33 cellular contexts compared by ENCODE assay signal in the genomic region with DNA sequence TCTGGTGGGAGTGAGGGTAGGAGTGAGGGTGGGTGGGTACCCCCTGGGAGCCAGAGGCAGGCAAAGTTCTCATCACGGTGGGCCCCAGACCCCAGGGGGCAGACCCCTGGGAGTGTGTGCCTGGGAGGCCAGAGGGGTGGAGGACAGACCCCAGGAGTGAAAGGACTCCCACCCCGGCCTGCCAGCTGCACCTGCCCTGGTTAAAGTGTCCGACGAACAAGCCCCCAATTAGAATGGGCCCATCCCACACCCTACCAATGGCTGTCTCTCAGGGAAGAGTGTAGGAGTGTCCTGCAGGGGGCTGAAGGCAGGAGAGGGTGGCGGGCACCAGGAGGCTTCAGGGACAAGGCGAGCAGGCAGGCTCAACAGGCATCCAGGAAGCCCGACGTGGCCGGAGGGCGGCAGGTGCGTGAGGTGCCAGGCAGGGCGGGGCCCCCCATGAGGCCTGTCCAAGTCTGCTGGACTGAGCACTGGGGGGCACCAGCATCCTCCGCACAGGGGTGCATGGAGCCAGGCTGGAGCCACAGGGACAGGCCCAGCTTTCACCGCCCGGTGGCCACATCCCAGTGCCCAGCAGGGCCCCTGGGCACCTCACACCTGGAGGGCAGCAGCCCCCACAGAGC. TPM values are rescaled to one million over a fixed set of nuclear protein-coding genes. Genes with fewer than 3 reads are reported as not detected.
DNase-seq lines count a peak whose midpoint lies in the region; ATAC-seq and TF ChIP-seq lines count a peak whose summit lies in the region.
"Had no signal": no experiment of that assay in that cellular context is flagged by ENCODE, and none has a peak within 500 bp of the region (broad histone marks: within the 10 kb centered on the region; RNA-seq: fewer than 3 reads in every experiment).

No MANE protein-coding gene starts in this region.

- intact Hi-C loops in Panc1 (cut with micrococcal nuclease; ENCODE audit: unreplicated experiment) (no loop called here), right lobe of liver (cut with DNase I) (no loop called here)

- no peaks in the 10 kb centered on the region for H3K79me1 ChIP-seq in mesenchymal stem cell (replicated peaks; ENCODE audit: low read length, poor library complexity, severe bottlenecking)

- no peak overlapping the region for H2AFZ ChIP-seq in mesenchymal stem cell (ENCODE audit: low read depth, low read length)

- no peak overlapping the region for H3K4me3 ChIP-seq in Panc1 (ENCODE audit: low read depth in 2 of 2, low read length in 2 of 2)
- H3K4me3 ChIP-seq in right lobe of liver, result no peak overlapping the region
- H3K4me3 ChIP-seq in mesenchymal stem cell (ENCODE audit: insufficient read depth in 1 of 2, low read depth in 1 of 2, low read length in 2 of 2), result no peak overlapping the region
- no peak overlapping the region for H3K4me3 ChIP-seq in HAP-1
- H3K4me3 ChIP-seq: BLaER1 treated with 17β-estradiol and CSF1 and Interleukin-3, amounts not matched to agents 10 nM and 100 nM; body of pancreas; dorsolateral prefrontal cortex; mucosa of descending colon; ovary; SK-N-MC; suprapubic skin; uterus had no signal

- no peaks in the 10 kb centered on the region for H3K36me3 ChIP-seq in Panc1 (ENCODE audit: control insufficient read depth, insufficient read depth, low read length)
- H3K36me3 ChIP-seq in right lobe of liver, result no peaks in the 10 kb centered on the region
- no peaks in the 10 kb centered on the region for H3K36me3 ChIP-seq in mesenchymal stem cell (ENCODE audit: control insufficient read depth in 1 of 2, insufficient read depth in 2 of 2, low read depth in 1 of 2, low read length in 2 of 2)
- no peaks in the 10 kb centered on the region for H3K36me3 ChIP-seq in HAP-1 (replicated peaks)
- H3K36me3 ChIP-seq: BLaER1 treated with 17β-estradiol and CSF1 and Interleukin-3, amounts not matched to agents 10 nM and 100 nM; ovary; suprapubic skin; uterus had no signal

- H3K18ac ChIP-seq in mesenchymal stem cell (ENCODE audit: low read depth in 1 of 2, low read length in 2 of 2), result no peak overlapping the region

- POLR2A ChIA-PET in Panc1 (lab: Charles Lee), result no interaction called here

- DNase-seq in D341Med (ENCODE audit: low spot score), result peak; percentile 28
- DNase-seq in Panc1 (ENCODE audit: low read depth, low spot score), result no peak
- DNase-seq in right lobe of liver, result peak; percentile 16 to 52 (median 35)
- DNase-seq in mesenchymal stem cell, result no peak
- DNase-seq in HAP-1 (ENCODE audit: low spot score in 2 of 2), result no peak
- DNase-seq in AG08395 (ENCODE audit: low spot score), result no peak
- DNase-seq: activated CD4-positive, alpha-beta T cell treated with anti-CD3 and anti-CD28 coated beads for 1 hour; activated CD8-positive, alpha-beta T cell treated with anti-CD3 and anti-CD28 coated beads, Interleukin-2, amount 10 ng/mL, durations not matched to agents 7 days and 5 days; activated naive CD8-positive, alpha-beta T cell treated with anti-CD3 and anti-CD28 coated beads, Interleukin-2, amount 50 U/mL, for 24 hours; activated T-cell treated with anti-CD3 and anti-CD28 coated beads, Interleukin-2, amount 50 U/mL, for 1 hour; body of pancreas; Calu3; cerebellar nuclear complex; NCI-H1048; NCI-H2029; NCI-H345; NCI-H774; ovary; RPMI8226; stimulated activated CD4-positive, alpha-beta T cell treated with anti-CD3 and anti-CD28 coated beads, Interleukin-12 subunit alpha, Interleukin-12 subunit beta, amount 100 ng/mL, for 4 hours; stimulated activated CD4-positive, alpha-beta T cell treated with anti-CD3 and anti-CD28 coated beads, Interleukin-4, amount 100 ng/mL, for 1 hour; uterus had no signal

- H3K4ac ChIP-seq in mesenchymal stem cell (ENCODE audit: low read depth in 1 of 2, low read length in 2 of 2), result no peak overlapping the region

- H3K27ac ChIP-seq in C4-2B, result 0 out of 2 replicates have a peak overlapping the region, but pooled peaks have one; percentile 11
- no peak overlapping the region for H3K27ac ChIP-seq in Panc1 (ENCODE audit: low read length)
- no peak overlapping the region for H3K27ac ChIP-seq in right lobe of liver
- H3K27ac ChIP-seq in mesenchymal stem cell (ENCODE audit: low read length, poor library complexity, severe bottlenecking), result no peak overlapping the region
- H3K27ac ChIP-seq: BLaER1 treated with 17β-estradiol and CSF1 and Interleukin-3, amounts not matched to agents 10 nM and 100 nM; body of pancreas; dorsolateral prefrontal cortex; ovary; SK-N-MC; suprapubic skin; uterus had no signal

- in situ Hi-C loops in Panc1 (cut with HindIII; ENCODE audit: low pct_unique_long_range_greater_than_20kb, low sequenced_read_pairs) (no loop called here), HAP-1 (cut with MboI; ENCODE audit: low sequenced_read_pairs) (no loop called here)

- H3K4me1 ChIP-seq in Panc1 (ENCODE audit: control insufficient read depth, insufficient read depth, low read length) (no peaks in the 10 kb centered on the region), right lobe of liver (no peaks in the 10 kb centered on the region), mesenchymal stem cell (ENCODE audit: control insufficient read depth, insufficient read depth, low read depth, low read length) (peaks cover 3% of the 10 kb centered on the region), HAP-1 (no peaks in the 10 kb centered on the region)
- H3K4me1 ChIP-seq: body of pancreas, suprapubic skin, uterus had no signal

- no peak overlapping the region for H3K14ac ChIP-seq in mesenchymal stem cell (ENCODE audit: low read length in 2 of 2)

- CTCF ChIA-PET in Panc1 (lab: Charles Lee), result no interaction called here

- no peak overlapping the region for H2BK15ac ChIP-seq in mesenchymal stem cell (ENCODE audit: low read depth, poor library complexity, severe bottlenecking)

- H2AK5ac ChIP-seq in mesenchymal stem cell (ENCODE audit: low read length, severe bottlenecking), result no peak overlapping the region

- 47% methylated on average over 4 of the region's 15 CpGs for whole genome bisulfite sequencing in right lobe of liver (ENCODE audit: insufficient coverage, low coverage, low lambda C conversion rate, missing lambda C conversion rate)
- 87% methylated on average over 13 of the region's 15 CpGs for WGBS in mesenchymal stem cell

- H4K91ac ChIP-seq in mesenchymal stem cell (ENCODE audit: low read length), result no peak overlapping the region

- H2BK12ac ChIP-seq in mesenchymal stem cell (ENCODE audit: low read length in 2 of 2), result no peak overlapping the region

- no peaks in the 10 kb centered on the region for H3K27me3 ChIP-seq in Panc1 (ENCODE audit: control insufficient read depth, insufficient read depth, low read length)
- no peaks in the 10 kb centered on the region for H3K27me3 ChIP-seq in right lobe of liver
- H3K27me3 ChIP-seq in mesenchymal stem cell (ENCODE audit: control insufficient read depth in 1 of 2, insufficient read depth in 1 of 2, low read length in 2 of 2), result peaks cover 6 to 17% of the 10 kb centered on the region in 2 experiments
- H3K27me3 ChIP-seq in HAP-1 (ENCODE audit: low read depth), result no peaks in the 10 kb centered on the region
- H3K27me3 ChIP-seq: BLaER1 treated with 17β-estradiol and CSF1 and Interleukin-3, amounts not matched to agents 10 nM and 100 nM; body of pancreas; dorsolateral prefrontal cortex; ovary; uterus had no signal

- TF ChIP-seq CTCF in C4-2B (conservative IDR thresholded peaks at IDR 0.05) (no peak), Panc1 (IDR thresholded peaks at IDR 0.05) (no peak), right lobe of liver (IDR thresholded peaks at IDR 0.05) (no peak)

- H3K23ac ChIP-seq in mesenchymal stem cell (ENCODE audit: low read length in 2 of 2), result no peak overlapping the region

- TF ChIP-seq POLR2A in right lobe of liver (IDR thresholded peaks at IDR 0.05), result no peak

- H3K9ac ChIP-seq in mesenchymal stem cell (ENCODE audit: low read length), result no peak overlapping the region
- H3K9ac ChIP-seq: BLaER1 treated with 17β-estradiol and CSF1 and Interleukin-3, amounts not matched to agents 10 nM and 100 nM had no signal

- no TSS peak for BruUV-seq in Panc1 (replicated peaks; lab: Mats Ljungman, UMichigan)

- ATAC-seq in Panc1 (peak; percentile 54; the same call in 1 of the 2 replicates), right lobe of liver (peak in 1 of 4 donors; percentile 13), HG02870 (IDR thresholded peaks at IDR 0.05; ENCODE audit: unreplicated experiment) (no peak)
- ATAC-seq: activated CD8-positive, alpha-beta T cell treated with anti-CD3 and anti-CD28 coated beads, Interleukin-2, amount 10 ng/mL, durations not matched to agents 7 days and 5 days; activated naive CD8-positive, alpha-beta T cell treated with anti-CD3 and anti-CD28 coated beads, Interleukin-2, amount 50 U/mL, for 24 hours; body of pancreas; mucosa of descending colon had no signal

- no peak overlapping the region for H2BK120ac ChIP-seq in mesenchymal stem cell (ENCODE audit: low read depth, low read length)

- H2BK5ac ChIP-seq in mesenchymal stem cell (ENCODE audit: low read depth, low read length, poor library complexity, severe bottlenecking), result no peak overlapping the region

- no peaks in the 10 kb centered on the region for H3K9me3 ChIP-seq in Panc1 (ENCODE audit: control insufficient read depth, insufficient read depth, low read depth, low read length)
- no peaks in the 10 kb centered on the region for H3K9me3 ChIP-seq in right lobe of liver
- peaks cover 11% of the 10 kb centered on the region for H3K9me3 ChIP-seq in mesenchymal stem cell (ENCODE audit: control insufficient read depth, low read length)
- H3K9me3 ChIP-seq in HAP-1, result no peaks in the 10 kb centered on the region
- H3K9me3 ChIP-seq: body of pancreas, mucosa of descending colon, ovary, suprapubic skin, uterus had no signal

- no peak overlapping the region for H3K4me2 ChIP-seq in mesenchymal stem cell (ENCODE audit: low read length, poor library complexity, severe bottlenecking)
- H3K4me2 ChIP-seq: BLaER1 treated with 17β-estradiol and CSF1 and Interleukin-3, amounts not matched to agents 10 nM and 100 nM had no signal

- no peak overlapping the region for H4K8ac ChIP-seq in mesenchymal stem cell (ENCODE audit: low read length)

RNA-seq across cellular contexts. Expression of gene PDE6B, which starts 8.7 kb away (rescaled TPM):
- total RNA-seq in Panc1 (2021; ENCODE audit: unreplicated experiment) (6.5 TPM), right lobe of liver (1 to 10 TPM in 1 of 6 experiments, under 1 TPM in 4, not detected in 1; 0.24 to 1.9 (median 0.76) TPM)
- 16.7 TPM for polyA plus RNA-seq in Panc1 (2012; ENCODE audit: insufficient read length)
- 1.3 TPM for polyA plus RNA-seq in mesenchymal stem cell (2013, experiment 1 of 2)
- polyA plus RNA-seq in mesenchymal stem cell (2013, experiment 2 of 2), result 0.97 TPM
- total RNA-seq: Calu3 had no signal

RNA-seq across cellular contexts. Expression of gene ATP5ME, which starts 40.0 kb away (rescaled TPM):
- total RNA-seq in Panc1 (2021; ENCODE audit: unreplicated experiment) (257 TPM), right lobe of liver (100 to 1,000 TPM in 4 of 6 experiments, 10 to 100 TPM in 2; 78.2 to 225 (median 162) TPM)
- 535 TPM for polyA plus RNA-seq in Panc1 (2012; ENCODE audit: insufficient read length)
- polyA plus RNA-seq in mesenchymal stem cell (2013, experiment 1 of 2), result 1,109 TPM
- 1,079 TPM for polyA plus RNA-seq in mesenchymal stem cell (2013, experiment 2 of 2)

RNA-seq across cellular contexts. Expression of gene MYL5, which starts 40.3 kb away (rescaled TPM):
- total RNA-seq in Panc1 (2021; ENCODE audit: unreplicated experiment) (12.0 TPM), right lobe of liver (1 to 10 TPM; 6.9 to 9.2 (median 8.4) TPM)
- polyA plus RNA-seq in Panc1 (2012; ENCODE audit: insufficient read length), result 14.5 TPM
- 15.0 TPM for polyA plus RNA-seq in mesenchymal stem cell (2013, experiment 1 of 2)
- polyA plus RNA-seq in mesenchymal stem cell (2013, experiment 2 of 2), result 13.1 TPM

RNA-seq across cellular contexts. Expression of gene SLC49A3, which starts 54.9 kb away (rescaled TPM):
- total RNA-seq in Panc1 (2021; ENCODE audit: unreplicated experiment) (0.62 TPM), right lobe of liver (1 to 10 TPM; 2.9 to 9.0 (median 5.2) TPM)
- polyA plus RNA-seq in Panc1 (2012; ENCODE audit: insufficient read length), result 0.59 TPM
- 1.4 TPM for polyA plus RNA-seq in mesenchymal stem cell (2013, experiment 1 of 2)
- polyA plus RNA-seq in mesenchymal stem cell (2013, experiment 2 of 2), result 1.3 TPM
- total RNA-seq: Daoy had no signal
- polyA plus RNA-seq: AG04450 had no signal

RNA-seq across cellular contexts. Expression of gene TMEM271, which starts 58.0 kb away (rescaled TPM):
- not detected for total RNA-seq in Panc1 (2021; ENCODE audit: unreplicated experiment)
- polyA plus RNA-seq in Panc1 (2012; ENCODE audit: insufficient read length), result 0.08 TPM
- total RNA-seq in right lobe of liver, result not detected
- not detected for polyA plus RNA-seq in mesenchymal stem cell (2013, experiment 1 of 2)
- not detected for polyA plus RNA-seq in mesenchymal stem cell (2013, experiment 2 of 2)
- total RNA-seq: activated CD8-positive, alpha-beta T cell treated with anti-CD3 and anti-CD28 coated beads, Interleukin-2, amount 10 ng/mL, durations not matched to agents 7 days and 5 days; body of pancreas; Calu3; Daoy; ovary; T-helper 1 cell treated with Interleukin-12 subunit alpha and Interleukin-12 subunit beta and Interleukin-4 antibody, amounts not matched to agents 30 ng/mL and 1 ng/mL, for 36 hours; uterus had no signal
- polyA plus RNA-seq: AG04450, IgD-negative memory B cell, ovary had no signal

Comparison
In these comparisons a context has a peak if more than half of its experiments do, and no peak if none do; other contexts are left out.
1. DNase-seq: peak in D341Med (single experiment) and right lobe of liver (3 of 3); none in Panc1 (single experiment), mesenchymal stem cell (single experiment), HAP-1 (0 of 2) and AG08395 (single experiment).